1 cellular context compared by ENCODE assay signal in genomic region chr20:63970714-63971431, GRCh38.
TF ChIP-seq lines count a peak whose summit lies in the region.

No MANE protein-coding gene starts in this region.

TF ChIP-seq in K562, 482 proteins besides CTCF, POLR2A, EP300 and RAD21:
- TF ChIP-seq GMEB1 (CRISPR knock-in tag; IDR thresholded peaks at IDR 0.05) (no peak), ZNF318 (IDR thresholded peaks at IDR 0.05; ENCODE audit: borderline replicate concordance in 1 of 2, low read depth in 1 of 2) (no peak), ASH1L (IDR thresholded peaks at IDR 0.05; ENCODE audit: borderline replicate concordance, low read depth, partially characterized antibody) (no peak), BCOR (IDR thresholded peaks at IDR 0.05) (peak; percentile 10; the same call in 1 of the 2 replicates), ZNF512 (tag; IDR thresholded peaks at IDR 0.05) (peak; percentile 91), ATF6 (CRISPR knock-in tag; IDR thresholded peaks at IDR 0.05) (no peak), ETV6 (IDR thresholded peaks at IDR 0.05; ENCODE audit: borderline replicate concordance in 1 of 2, low read depth in 2 of 2, low read length in 1 of 2) (peak in 1 of 2 experiments; percentile 80; a peak in 2 of 4 replicates), ETV6 (CRISPR knock-in tag; IDR thresholded peaks at IDR 0.05; ENCODE audit: borderline replicate concordance) (no peak), KLF1 (tag; IDR thresholded peaks at IDR 0.05) (no peak), CTBP1 (IDR thresholded peaks at IDR 0.05; ENCODE audit: borderline replicate concordance) (no peak), HDAC1 (IDR thresholded peaks at IDR 0.05) (0 out of 4 replicates have a peak, but pooled peaks of 1 of the 2 experiments have one; percentile 25), HIVEP1 (CRISPR knock-in tag; IDR thresholded peaks at IDR 0.05) (no peak), TAL1 (IDR thresholded peaks at IDR 0.05) (no peak), SRSF3 (IDR thresholded peaks at IDR 0.05; ENCODE audit: insufficient read depth, low read length) (no peak), NCOA6 (IDR thresholded peaks at IDR 0.05) (no peak)
- TF ChIP-seq, protein P1, sequence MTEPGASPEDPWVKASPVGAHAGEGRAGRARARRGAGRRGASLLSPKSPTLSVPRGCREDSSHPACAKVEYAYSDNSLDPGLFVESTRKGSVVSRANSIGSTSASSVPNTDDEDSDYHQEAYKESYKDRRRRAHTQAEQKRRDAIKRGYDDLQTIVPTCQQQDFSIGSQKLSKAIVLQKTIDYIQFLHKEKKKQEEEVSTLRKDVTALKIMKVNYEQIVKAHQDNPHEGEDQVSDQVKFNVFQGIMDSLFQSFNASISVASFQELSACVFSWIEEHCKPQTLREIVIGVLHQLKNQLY (CRISPR knock-in tag; conservative IDR thresholded peaks at IDR 0.05), result no peak
